15 cellular contexts compared by ENCODE assay signal in the genomic region with DNA sequence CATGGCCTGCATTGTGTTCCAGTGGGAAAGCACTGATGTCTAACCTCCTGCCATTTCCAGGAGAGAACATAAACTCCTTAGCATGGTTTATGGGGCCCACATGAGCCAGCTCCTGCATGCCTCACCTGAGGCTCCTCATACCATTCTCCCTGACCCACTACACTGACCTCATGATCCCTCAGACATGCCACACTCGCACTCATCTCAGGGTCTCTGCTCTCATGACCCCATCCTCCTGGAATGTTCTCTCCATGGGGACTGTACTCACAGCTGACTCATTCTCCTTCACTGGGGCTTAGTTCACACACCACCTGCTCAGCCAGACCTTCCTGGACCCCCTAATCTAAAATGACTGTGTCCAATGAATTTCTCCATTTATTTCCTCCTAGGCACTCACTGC. TPM values are rescaled to one million over a fixed set of nuclear protein-coding genes. Genes with fewer than 3 reads are reported as not detected.
A peak's percentile ranks its signal among the peaks of the same experiment; 100 is the strongest.
DNase-seq lines count a peak whose midpoint lies in the region; ATAC-seq, FAIRE-seq and TF ChIP-seq lines count a peak whose summit lies in the region.
"Had no signal": no experiment of that assay in that cellular context is flagged by ENCODE, and none has a peak within 500 bp of the region (broad histone marks: within the 10 kb centered on the region; RNA-seq: fewer than 3 reads in every experiment).

No MANE protein-coding gene starts in this region.

- H2AFZ ChIP-seq in HepG2 (ENCODE audit: low read length), result no peak overlapping the region
- H2AFZ ChIP-seq: hepatocyte had no signal

- ATAC-seq in HepG2 (no peak), right lobe of liver (no peak), aorta (ENCODE audit: low FRiP score) (no peak), HG03097 (IDR thresholded peaks at IDR 0.05; ENCODE audit: low FRiP score, unreplicated experiment) (no peak)
- ATAC-seq: CD8-positive, alpha-beta T cell; natural killer cell; Right ventricle myocardium inferior had no signal

- no peaks in the 10 kb centered on the region for H3K27me3 ChIP-seq in HepG2 (ENCODE audit: control insufficient read depth in 1 of 2, insufficient read depth in 2 of 2, low read length in 2 of 2)
- no peaks in the 10 kb centered on the region for H3K27me3 ChIP-seq in right lobe of liver
- H3K27me3 ChIP-seq in aorta (ENCODE audit: control insufficient read depth in 1 of 2, insufficient read depth in 2 of 2, low read length in 1 of 2), result no peaks in the 10 kb centered on the region
- H3K27me3 ChIP-seq in stomach, result no peaks in the 10 kb centered on the region
- H3K27me3 ChIP-seq: hepatocyte had no signal

- POLR2A ChIA-PET in HepG2 (lab: Yijun Ruan, JAX), result interaction anchor here (1.2 to 1.3 kb wide), 2 partner anchors 11 to 14 kb away, joined by 3 read pairs; no protein-coding TSS in a partner anchor

- no peaks in the 10 kb centered on the region for H3K9me3 ChIP-seq in HepG2 (ENCODE audit: low read length)
- no peaks in the 10 kb centered on the region for H3K9me3 ChIP-seq in right lobe of liver
- H3K9me3 ChIP-seq in aorta (ENCODE audit: control insufficient read depth, low read length), result no peaks in the 10 kb centered on the region
- H3K9me3 ChIP-seq in stomach, result no peaks in the 10 kb centered on the region

- WGBS in HepG2 (ENCODE audit: low lambda C conversion rate), result 23% methylated on average over 1 of the region's 1 CpG
- WGBS in right lobe of liver (ENCODE audit: insufficient coverage, low coverage, low lambda C conversion rate, missing lambda C conversion rate), result 82% methylated on average over 1 of the region's 1 CpG
- 65 to 78% methylated on average over 1 of the region's 1 CpG for WGBS in aorta, 2 donors
- 76 to 95% (median 89%) methylated on average over 1 of the region's 1 CpG for WGBS in stomach, 5 donors

- no peak for FAIRE-seq in HepG2 (lab: Jason Lieb, UNC)

- no peaks in the 10 kb centered on the region for H3K36me3 ChIP-seq in HepG2 (replicated peaks in 1 of 2; ENCODE audit: control insufficient read depth in 1 of 2, insufficient read depth in 2 of 2, low read length in 2 of 2)
- H3K36me3 ChIP-seq in right lobe of liver, result no peaks in the 10 kb centered on the region
- H3K36me3 ChIP-seq in aorta (ENCODE audit: control insufficient read depth in 1 of 2, insufficient read depth in 2 of 2, low read length in 1 of 2), result no peaks in the 10 kb centered on the region
- H3K36me3 ChIP-seq in stomach, result no peaks in the 10 kb centered on the region

- CTCF ChIA-PET in HepG2 (lab: Yijun Ruan, JAX; ENCODE audit: low intra/inter-chr PET ratio, low total read pairs), result no interaction called here

- H3K79me2 ChIP-seq in HepG2 (ENCODE audit: insufficient read depth, low read length), result no peaks in the 10 kb centered on the region

- H3K4me2 ChIP-seq in HepG2 (ENCODE audit: low read depth, low read length), result no peak overlapping the region
- H3K4me2 ChIP-seq: hepatocyte had no signal

- no peak for TF ChIP-seq POLR2A in HepG2 (IDR thresholded peaks at IDR 0.05; ENCODE audit: insufficient read depth in 1 of 2, low read depth in 2 of 2, low read length in 2 of 2)
- TF ChIP-seq POLR2A in right lobe of liver (IDR thresholded peaks at IDR 0.05), result no peak
- TF ChIP-seq POLR2A in stomach (IDR thresholded peaks at IDR 0.05), result no peak

- TF ChIP-seq CTCF in HepG2 (CRISPR knock-in tag; IDR thresholded peaks at IDR 0.05) (no peak), right lobe of liver (IDR thresholded peaks at IDR 0.05) (no peak), VCaP (conservative IDR thresholded peaks at IDR 0.05) (no peak), stomach (IDR thresholded peaks at IDR 0.05) (no peak)

- no TSS peak for BruUV-seq in HepG2 (replicated peaks; lab: Mats Ljungman, UMichigan)

- H3K27ac ChIP-seq in HepG2 (ENCODE audit: extremely low read length, insufficient read depth, low read length) (no peak overlapping the region), right lobe of liver (no peak overlapping the region), VCaP (peak overlapping the region; percentile 98; the same call in 1 of the 2 replicates), aorta (ENCODE audit: low read depth in 1 of 2, low read length in 2 of 2) (no peak overlapping the region), stomach (no peak overlapping the region)
- H3K27ac ChIP-seq: hepatocyte had no signal

- TF ChIP-seq RAD21 in HepG2 (CRISPR knock-in tag; IDR thresholded peaks at IDR 0.05), result no peak

- TF ChIP-seq EP300 in HepG2 (IDR thresholded peaks at IDR 0.05; ENCODE audit: low read depth in 2 of 2, low read length in 2 of 2) (peak in 1 of 2 experiments; percentile 36; a peak in 1 of 4 replicates), HepG2 (CRISPR knock-in tag; IDR thresholded peaks at IDR 0.05; ENCODE audit: borderline replicate concordance) (no peak), stomach (IDR thresholded peaks at IDR 0.05) (no peak)

- intact Hi-C loops in HepG2 (cut with micrococcal nuclease; ENCODE audit: unreplicated experiment), result no loop called here
- intact Hi-C loops in right lobe of liver (cut with DNase I), result no loop called here
- intact Hi-C loops in aorta (cut with DNase I), result no loop called here
- intact Hi-C loops in stomach (cut with DNase I; ENCODE audit: low total_unique reads), result no loop called here

- H3K4me3 ChIP-seq in HepG2 (replicated peaks in 1 of 3; ENCODE audit: insufficient read depth in 1 of 3, low read depth in 2 of 3, low read length in 3 of 3), result no peak overlapping the region
- no peak overlapping the region for H3K4me3 ChIP-seq in right lobe of liver
- no peak overlapping the region for H3K4me3 ChIP-seq in aorta (ENCODE audit: low read length in 2 of 2)
- H3K4me3 ChIP-seq in stomach, result no peak overlapping the region
- H3K4me3 ChIP-seq: hepatocyte had no signal

- H3K4me1 ChIP-seq in HepG2 (ENCODE audit: insufficient read depth, low read length) (peaks cover 47% of the 10 kb centered on the region), right lobe of liver (peaks cover 0 to 32% (median 8%) of the 10 kb centered on the region in 4 donors), aorta (ENCODE audit: control insufficient read depth in 1 of 2, insufficient read depth in 2 of 2, low read length in 2 of 2) (no peaks in the 10 kb centered on the region), stomach (peaks cover 3 to 23% (median 11%) of the 10 kb centered on the region in 4 donors)

- peak; percentile 75 for DNase-seq in HepG2 (ENCODE audit: low spot score)
- DNase-seq in right lobe of liver, result no peak
- peak; percentile 96 for DNase-seq in islet precursor cell
- DNase-seq in aorta, result no peak
- no peak for DNase-seq in amygdala (lab: John Stamatoyannopoulos, UW)
- DNase-seq in stomach, result no peak
- DNase-seq: activated CD4-positive, alpha-beta T cell treated with anti-CD3 and anti-CD28 coated beads for 48 hours; CD8-positive, alpha-beta T cell; natural killer cell; NCI-H2081; NCI-H69 had no signal

- H4K20me1 ChIP-seq in HepG2 (ENCODE audit: insufficient read depth, low read length), result no peaks in the 10 kb centered on the region

- in situ Hi-C loops in HepG2 (cut with HindIII; ENCODE audit: extremely low pct_ligation_motif_present, low pct_unique_long_range_greater_than_20kb), result no loop called here

- no peak overlapping the region for H3K9ac ChIP-seq in HepG2 (ENCODE audit: insufficient read depth, low read depth, low read length)

TF ChIP-seq in HepG2, 621 proteins besides CTCF, POLR2A, EP300 and RAD21 (continues in another document):
- TF ChIP-seq TOPORS (CRISPR knock-in tag; IDR thresholded peaks at IDR 0.05) (no peak), HMG20A (CRISPR knock-in tag; IDR thresholded peaks at IDR 0.05; ENCODE audit: borderline replicate concordance) (0 out of 2 replicates have a peak, but pooled peaks have one; percentile 18)

RNA-seq across cellular contexts. Expression of gene LMCD1, which starts 4.0 kb away (rescaled TPM):
- 6.1 and 6.2 TPM in 2 replicates for total RNA-seq in HepG2 (2016; rRNA removed; fragmentation: Illumina TruSeq; extraction: Trizol)
- total RNA-seq in HepG2 (2016; cell fraction: cytosol; rRNA removed; fragmentation: Illumina TruSeq; extraction: Trizol; ENCODE audit: low read depth), result 1.7 and 2.4 TPM in 2 replicates
- total RNA-seq in HepG2 (2016; cell fraction: insoluble cytoplasmic fraction; rRNA removed; fragmentation: Illumina TruSeq; extraction: Trizol), result 5.4 and 5.9 TPM in 2 replicates
- 4.3 and 4.7 TPM in 2 replicates for total RNA-seq in HepG2 (2016; cell fraction: membrane; rRNA removed; fragmentation: Illumina TruSeq; extraction: Trizol)
- 3.8 and 6.4 TPM in 2 replicates for total RNA-seq in HepG2 (2016; cell fraction: nucleus; rRNA removed; fragmentation: Illumina TruSeq; extraction: Trizol)
- 6.1 and 7.1 TPM in 2 replicates for polyA plus RNA-seq in HepG2 (2011; rRNA removed)
- 5.3 and 8.6 TPM in 2 replicates for polyA plus RNA-seq in HepG2 (2011; cell fraction: cytosol; rRNA removed)
- polyA plus RNA-seq in HepG2 (2011; cell fraction: nucleus; rRNA removed), result 4.5 and 4.6 TPM in 2 replicates
- polyA plus RNA-seq in HepG2 (2012), result 8.2 and 10.5 TPM in 2 replicates
- 1.5 and 2.2 TPM in 2 replicates for polyA plus RNA-seq in HepG2 (2016; cell fraction: cytosol; fragmentation: Illumina TruSeq; extraction: Trizol; ENCODE audit: low read depth)
- polyA plus RNA-seq in HepG2 (2016; cell fraction: insoluble cytoplasmic fraction; fragmentation: Illumina TruSeq; extraction: Trizol; ENCODE audit: low read depth), result 6.6 and 6.8 TPM in 2 replicates
- 3.0 and 3.5 TPM in 2 replicates for polyA plus RNA-seq in HepG2 (2016; cell fraction: membrane; fragmentation: Illumina TruSeq; extraction: Trizol; ENCODE audit: low read depth)
- 3.4 and 4.0 TPM in 2 replicates for polyA plus RNA-seq in HepG2 (2016; cell fraction: nucleus; fragmentation: Illumina TruSeq; extraction: Trizol; ENCODE audit: insufficient read depth, low read depth)
- polyA minus RNA-seq in HepG2 (2011; rRNA and poly(A)+ RNA removed; ENCODE audit: low replicate concordance), result 0.09 and 5.2 TPM in 2 replicates
- polyA minus RNA-seq in HepG2 (2011; cell fraction: cytosol; rRNA and poly(A)+ RNA removed), result 3.3 and 4.0 TPM in 2 replicates
- 4.4 and 9.5 TPM in 2 replicates for polyA minus RNA-seq in HepG2 (2011; cell fraction: nucleus; rRNA and poly(A)+ RNA removed)
- total RNA-seq in right lobe of liver, result 10 to 100 TPM in 3 of 6 experiments, 1 to 10 TPM in 3; 3.0 to 24.0 (median 8.4) TPM
- 1,000 to 10,000 TPM in 1 of 2 donors, 100 to 1,000 TPM in 1; 192 to 1,289 TPM for total RNA-seq in aorta
- 100 to 1,000 TPM; 347 to 416 TPM for polyA plus RNA-seq in aorta
- 10 to 100 TPM in 3 of 5 donors, under 1 TPM in 2; 0.58 to 42.3 (median 17.4) TPM for total RNA-seq in stomach
- 10 to 100 TPM; 21.0 to 60.2 (median 45.5) TPM for polyA plus RNA-seq in stomach
- total RNA-seq: natural killer cell had no signal

Comparison
In these comparisons a context has a peak if more than half of its experiments do, and no peak if none do; other contexts are left out.
1. DNase-seq: peak in HepG2 (single experiment) and islet precursor cell (single experiment); none in right lobe of liver (0 of 3), aorta (0 of 2), amygdala (0 of 56) and stomach (single experiment).
2. RNA of gene LMCD1, which starts 4.0 kb away (total RNA-seq): 192 to 1,289 TPM in aorta; 0.58 to 42.3 TPM in stomach, 3.0 to 24.0 TPM in right lobe of liver and 1.7 to 6.4 TPM in HepG2; every median in the first group is over 4 times any median in the second.